19 cellular contexts compared by ENCODE assay signal in the genomic region with DNA sequence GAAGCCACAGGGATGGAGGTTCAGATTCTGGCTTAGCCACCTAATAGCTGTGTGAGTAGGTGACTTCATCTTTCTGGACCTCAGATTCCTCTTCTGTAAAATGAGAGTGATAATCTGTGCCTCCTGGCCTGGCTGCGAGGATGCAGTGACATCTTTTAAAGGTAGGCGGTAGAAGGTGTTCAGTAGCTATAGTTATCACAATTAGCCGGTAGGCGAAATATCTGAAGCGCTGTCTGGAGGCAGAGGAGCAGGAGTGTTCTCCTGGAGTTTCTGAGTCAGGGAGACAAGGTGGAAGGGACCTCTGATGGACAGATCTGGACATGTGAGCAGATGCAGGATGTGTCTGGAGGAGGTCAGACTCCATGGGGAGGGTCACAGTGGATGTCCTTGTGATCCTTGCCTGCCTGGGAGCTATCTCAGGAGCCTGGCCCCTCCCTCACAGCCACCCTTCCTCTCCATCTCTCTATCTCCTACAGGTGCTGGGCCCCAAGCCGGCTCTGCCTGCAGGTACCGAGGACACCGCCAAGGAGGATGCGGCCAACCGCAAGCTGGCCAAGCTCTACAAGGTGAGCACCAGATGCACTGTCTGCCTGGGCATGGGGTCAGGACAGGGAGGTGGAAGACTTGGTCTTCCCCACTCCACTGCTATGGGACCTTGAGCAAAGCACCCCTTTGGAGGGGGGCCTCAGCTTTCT. TPM values are rescaled to one million over a fixed set of nuclear protein-coding genes. Genes with fewer than 3 reads are reported as not detected.
DNase-seq lines count a peak whose midpoint lies in the region; ATAC-seq, FAIRE-seq and TF ChIP-seq lines count a peak whose summit lies in the region.
"Had no signal": no experiment of that assay in that cellular context is flagged by ENCODE, and none has a peak within 500 bp of the region (broad histone marks: within the 10 kb centered on the region; RNA-seq: fewer than 3 reads in every experiment).

No MANE protein-coding gene starts in this region.

- no peak overlapping the region for H3K56ac ChIP-seq in IMR-90 (ENCODE audit: extremely low read depth, insufficient read depth, low read length)

- H3K27me3 Mint-ChIP-seq in stimulated activated naive B cell treated with anti-CD40 and anti-IgM and Interleukin-4, amounts not matched to agents 10 μg/mL and 1 μg/mL and 100 μg/mL, for 72 hours = no peaks in the 10 kb centered on the region

- TF ChIP-seq EP300 in HepG2 (IDR thresholded peaks at IDR 0.05; ENCODE audit: low read depth in 2 of 2, low read length in 2 of 2) (no peak), HepG2 (CRISPR knock-in tag; IDR thresholded peaks at IDR 0.05; ENCODE audit: borderline replicate concordance) (no peak), transverse colon (IDR thresholded peaks at IDR 0.05; ENCODE audit: low read depth) (no peak)

- H3K4me3 Mint-ChIP-seq in stimulated activated naive B cell treated with anti-CD40 and anti-IgM and Interleukin-4, amounts not matched to agents 10 μg/mL and 1 μg/mL and 100 μg/mL, for 72 hours = no peak overlapping the region

- H3K9me3 Mint-ChIP-seq in stimulated activated naive B cell treated with anti-CD40 and anti-IgM and Interleukin-4, amounts not matched to agents 10 μg/mL and 1 μg/mL and 100 μg/mL, for 72 hours = no peaks in the 10 kb centered on the region

- no peak overlapping the region for H3K23ac ChIP-seq in IMR-90 (ENCODE audit: low read depth, low read length)

- H3K79me1 ChIP-seq in IMR-90 (ENCODE audit: low read depth in 1 of 2, low read length in 2 of 2) = peaks cover 0 to 10% of the 10 kb centered on the region in 2 experiments; a peak in 1 of 4 replicates

- peaks cover 32 to 33% of the 10 kb centered on the region in 2 donors for H3K36me3 Mint-ChIP-seq in stimulated activated naive B cell treated with anti-CD40 and anti-IgM and Interleukin-4, amounts not matched to agents 10 μg/mL and 1 μg/mL and 100 μg/mL, for 72 hours

- H2BK20ac ChIP-seq in IMR-90 (ENCODE audit: low read depth, low read length) = no peak overlapping the region

- no peak for TF ChIP-seq CTCF in IMR-90 (conservative IDR thresholded peaks at IDR 0.05; ENCODE audit: low read depth, low read length)
- TF ChIP-seq CTCF in HepG2 (CRISPR knock-in tag; IDR thresholded peaks at IDR 0.05) = no peak
- TF ChIP-seq CTCF in transverse colon (IDR thresholded peaks at IDR 0.05) = no peak

- H2BK5ac ChIP-seq in IMR-90 (ENCODE audit: low read depth, low read length, poor library complexity, severe bottlenecking) = no peak overlapping the region

- intact Hi-C loops in IMR-90 (cut with micrococcal nuclease) (no loop called here), HepG2 (cut with micrococcal nuclease; ENCODE audit: unreplicated experiment) (no loop called here), transverse colon (cut with DNase I; ENCODE audit: low total_unique reads) (loop anchor here (5.0 kb wide), 1 partner anchor 91 kb away; no protein-coding TSS in a partner anchor)

- H2AK9ac ChIP-seq in IMR-90 (replicated peaks; ENCODE audit: low read depth, low read length, poor library complexity) = peak overlapping the region; percentile 29

- H2AFZ ChIP-seq in IMR-90 (replicated peaks; ENCODE audit: low read length, poor library complexity) = no peak overlapping the region
- no peak overlapping the region for H2AFZ ChIP-seq in HepG2 (ENCODE audit: low read length)

- no peaks in the 10 kb centered on the region; the same call in 1 of the 2 replicates for H4K20me1 ChIP-seq in IMR-90 (ENCODE audit: insufficient read depth, low read length)
- no peaks in the 10 kb centered on the region for H4K20me1 ChIP-seq in HepG2 (ENCODE audit: insufficient read depth, low read length)

- H3K36me3 ChIP-seq in IMR-90 (ENCODE audit: control insufficient read depth, insufficient read depth, low read length) (peaks cover 70% of the 10 kb centered on the region), HepG2 (replicated peaks in 1 of 2; ENCODE audit: control insufficient read depth in 1 of 2, insufficient read depth in 2 of 2, low read length in 2 of 2) (peaks cover 39 to 69% of the 10 kb centered on the region in 2 experiments), transverse colon (peaks cover 0 to 75% (median 26%) of the 10 kb centered on the region in 4 donors)

- CTCF ChIA-PET in IMR-90 (lab: Yijun Ruan, JAX) = no interaction called here
- CTCF ChIA-PET in HepG2 (lab: Yijun Ruan, JAX; ENCODE audit: low intra/inter-chr PET ratio, low total read pairs) = no interaction called here

- TF ChIP-seq POLR2A in IMR-90 (IDR thresholded peaks at IDR 0.05; ENCODE audit: low read depth, low read length) = no peak
- TF ChIP-seq POLR2A in HepG2 (IDR thresholded peaks at IDR 0.05; ENCODE audit: insufficient read depth in 1 of 2, low read depth in 2 of 2, low read length in 2 of 2) = no peak
- TF ChIP-seq POLR2A in transverse colon (IDR thresholded peaks at IDR 0.05) = no peak

- no peak overlapping the region for H2AK5ac ChIP-seq in IMR-90 (ENCODE audit: low read depth, low read length)

- H3K79me2 ChIP-seq in HepG2 (ENCODE audit: insufficient read depth, low read length) = no peaks in the 10 kb centered on the region

- no peak overlapping the region for H2BK15ac ChIP-seq in IMR-90 (ENCODE audit: low read depth, low read length)

- no peak overlapping the region for H3K27ac ChIP-seq in IMR-90 (ENCODE audit: insufficient read depth, low read length)
- peak overlapping the region; percentile 4 for H3K27ac ChIP-seq in cingulate gyrus (ENCODE audit: low read depth, low read length)
- H3K27ac ChIP-seq in HepG2 (ENCODE audit: extremely low read length, insufficient read depth, low read length) = no peak overlapping the region
- no peak overlapping the region for H3K27ac ChIP-seq in transverse colon
- H3K27ac ChIP-seq: C4-2B, RWPE1 had no signal

- H3K4me3 ChIP-seq in IMR-90 (ENCODE audit: insufficient read depth, low read depth, low read length) (no peak overlapping the region), HepG2 (replicated peaks in 1 of 3; ENCODE audit: insufficient read depth in 1 of 3, low read depth in 2 of 3, low read length in 3 of 3) (no peak overlapping the region), transverse colon (no peak overlapping the region)

- H2BK120ac ChIP-seq in IMR-90 (ENCODE audit: low read depth, low read length) = no peak overlapping the region

- DNase-seq in IMR-90 (no peak), HepG2 (ENCODE audit: low spot score) (no peak), NCI-H345 treated with DMSO at 0.1 percent for 48 hours (lab: John Stamatoyannopoulos, UW; ENCODE audit: unreplicated experiment) (no peak), HT-29 (ENCODE audit: low spot score) (no peak), transverse colon (no peak)
- DNase-seq in stimulated activated naive B cell treated with anti-CD40 and anti-IgM and Interleukin-4, amounts not matched to agents 10 μg/mL and 1 μg/mL and 100 μg/mL, for 72 hours = no peak
- DNase-seq: DND-41, GOT3, KG1, NCI-H1048, NCI-H1436 treated with DMSO at 0.1 percent for 48 hours, NCI-H2029 treated with DMSO at 0.1 percent for 48 hours, NCI-H2171 treated with DMSO at 0.1 percent for 48 hours, NCI-H748 treated with DMSO at 0.1 percent for 48 hours, PC-3 had no signal

- H3K27me3 ChIP-seq in IMR-90 (ENCODE audit: control insufficient read depth, insufficient read depth, low read length) (no peaks in the 10 kb centered on the region), HepG2 (ENCODE audit: control insufficient read depth in 1 of 2, insufficient read depth in 2 of 2, low read length in 2 of 2) (no peaks in the 10 kb centered on the region), transverse colon (no peaks in the 10 kb centered on the region)

- no peak for TF ChIP-seq RAD21 in IMR-90 (IDR thresholded peaks at IDR 0.05; ENCODE audit: low read length)
- TF ChIP-seq RAD21 in HepG2 (CRISPR knock-in tag; IDR thresholded peaks at IDR 0.05) = no peak

- H3K9me3 ChIP-seq in IMR-90 (ENCODE audit: control insufficient read depth, insufficient read depth, low read length) = no peaks in the 10 kb centered on the region
- H3K9me3 ChIP-seq in HepG2 (ENCODE audit: low read length) = no peaks in the 10 kb centered on the region
- H3K9me3 ChIP-seq in transverse colon = no peaks in the 10 kb centered on the region

- no peaks in the 10 kb centered on the region for H3K4me1 ChIP-seq in IMR-90 (ENCODE audit: control insufficient read depth, insufficient read depth, low read length)
- no peaks in the 10 kb centered on the region for H3K4me1 ChIP-seq in HepG2 (ENCODE audit: insufficient read depth, low read length)
- H3K4me1 ChIP-seq in transverse colon = peaks cover 4 to 14% (median 6%) of the 10 kb centered on the region in 4 donors

- H3K9ac ChIP-seq in IMR-90 (ENCODE audit: low read depth, low read length) = no peak overlapping the region
- H3K9ac ChIP-seq in HepG2 (ENCODE audit: insufficient read depth, low read depth, low read length) = no peak overlapping the region

- H3K4me1 Mint-ChIP-seq in stimulated activated naive B cell treated with anti-CD40 and anti-IgM and Interleukin-4, amounts not matched to agents 10 μg/mL and 1 μg/mL and 100 μg/mL, for 72 hours = no peaks in the 10 kb centered on the region

- no peak overlapping the region for H3K14ac ChIP-seq in IMR-90 (replicated peaks; ENCODE audit: low read depth, low read length)

- peak overlapping the region; percentile 11 for H3K27ac Mint-ChIP-seq in stimulated activated naive B cell treated with anti-CD40 and anti-IgM and Interleukin-4, amounts not matched to agents 10 μg/mL and 1 μg/mL and 100 μg/mL, for 72 hours

- H3K18ac ChIP-seq in IMR-90 (ENCODE audit: low read depth, low read length) = no peak overlapping the region

- ATAC-seq in IMR-90 (ENCODE audit: low read depth) = no peak
- ATAC-seq in HepG2 = no peak; the same call in 2 of the 3 replicates
- ATAC-seq in stimulated activated naive B cell treated with anti-CD40 and anti-IgM and Interleukin-4, amounts not matched to agents 10 μg/mL and 1 μg/mL and 100 μg/mL, for 72 hours (replicated peaks) = no peak
- ATAC-seq in GM18519 (IDR thresholded peaks at IDR 0.05; ENCODE audit: low FRiP score, unreplicated experiment) = no peak
- ATAC-seq: PC-3 had no signal

- H4K8ac ChIP-seq in IMR-90 (ENCODE audit: low read depth in 2 of 2, low read length in 2 of 2) = no peak overlapping the region

- H3K9me1 ChIP-seq in IMR-90 (ENCODE audit: insufficient read depth, low read length) = no peaks in the 10 kb centered on the region; the same call in 1 of the 2 replicates

- no peak overlapping the region for H4K5ac ChIP-seq in IMR-90 (ENCODE audit: low read depth, low read length)

- 100% methylated on average over 2 of the region's 10 CpGs; no CpG with 5 or more reads in 1 of the 2 experiments for WGBS in IMR-90 (ENCODE audit: extremely low coverage in 2 of 2, insufficient read length in 1 of 2), 2 experiments
- WGBS in HepG2 (ENCODE audit: low lambda C conversion rate) = 96% methylated on average over 5 of the region's 10 CpGs
- 97% methylated on average over 4 to 10 of the region's 10 CpGs for WGBS in transverse colon (ENCODE audit: low coverage in 1 of 2), 2 donors

- no peak overlapping the region for H4K91ac ChIP-seq in IMR-90 (ENCODE audit: insufficient read depth, low read depth, low read length)

- dilution Hi-C loops in IMR-90 (cut with HindIII; ENCODE audit: low sequenced_read_pairs, unreplicated experiment) = no loop called here

- in situ Hi-C loops in IMR-90 (cut with MboI; ENCODE audit: low sequenced_read_pairs) = no loop called here
- in situ Hi-C loops in HepG2 (cut with HindIII; ENCODE audit: extremely low pct_ligation_motif_present, low pct_unique_long_range_greater_than_20kb) = no loop called here
- in situ Hi-C loops in transverse colon (cut with MboI; ENCODE audit: low pct_ligation_motif_present in 1 of 4, low pct_unique_long_range_greater_than_20kb in 1 of 4, low sequenced_read_pairs in 3 of 4) = loop anchor here in 2 of 4 donors (25.0 kb wide), 1 partner anchor 101 kb away; a partner anchor contains a TSS

- POLR2A ChIA-PET in IMR-90 (lab: Charles Lee; ENCODE audit: unreplicated experiment) = no interaction called here
- POLR2A ChIA-PET in HepG2 (lab: Yijun Ruan, JAX) = interaction anchor here (1.3 to 3.8 kb wide), 3 partner anchors 14 to 17 kb away, joined by 5 to 13 read pairs (median 7); no protein-coding TSS in a partner anchor

- H3K4me2 ChIP-seq in IMR-90 (ENCODE audit: low read depth, low read length) (no peak overlapping the region), HepG2 (ENCODE audit: low read depth, low read length) (no peak overlapping the region)

- no peak for FAIRE-seq in HepG2 (lab: Jason Lieb, UNC)

- BruUV-seq in IMR-90 (replicated peaks; lab: Mats Ljungman, UMichigan) = no TSS peak
- no TSS peak for BruUV-seq in HepG2 (replicated peaks; lab: Mats Ljungman, UMichigan)

- H3K4ac ChIP-seq in IMR-90 (ENCODE audit: low read depth, low read length) = no peak overlapping the region

RNA-seq across cellular contexts. Expression of a gene that starts 45.6 kb away (rescaled TPM):
- 461 and 547 TPM in 2 replicates for total RNA-seq in IMR-90 (2012; rRNA removed)
- 482 and 495 TPM in 2 replicates for polyA plus RNA-seq in IMR-90 (2012; rRNA removed)
- polyA plus RNA-seq in IMR-90 (2012; cell fraction: cytosol; rRNA removed) = 396 and 740 TPM in 2 replicates
- 382 and 609 TPM in 2 replicates for polyA plus RNA-seq in IMR-90 (2012; cell fraction: nucleus; rRNA removed; ENCODE audit: low replicate concordance)
- 126 and 307 TPM in 2 replicates for total RNA-seq in HepG2 (2016; rRNA removed; fragmentation: Illumina TruSeq; extraction: Trizol)
- 56.0 and 58.2 TPM in 2 replicates for total RNA-seq in HepG2 (2016; cell fraction: cytosol; rRNA removed; fragmentation: Illumina TruSeq; extraction: Trizol; ENCODE audit: low read depth)
- total RNA-seq in HepG2 (2016; cell fraction: insoluble cytoplasmic fraction; rRNA removed; fragmentation: Illumina TruSeq; extraction: Trizol) = 125 and 311 TPM in 2 replicates
- total RNA-seq in HepG2 (2016; cell fraction: membrane; rRNA removed; fragmentation: Illumina TruSeq; extraction: Trizol) = 102 and 113 TPM in 2 replicates
- total RNA-seq in HepG2 (2016; cell fraction: nucleus; rRNA removed; fragmentation: Illumina TruSeq; extraction: Trizol) = 251 and 294 TPM in 2 replicates
- polyA plus RNA-seq in HepG2 (2011; rRNA removed) = 294 and 436 TPM in 2 replicates
- 396 and 404 TPM in 2 replicates for polyA plus RNA-seq in HepG2 (2011; cell fraction: cytosol; rRNA removed)
- 430 and 447 TPM in 2 replicates for polyA plus RNA-seq in HepG2 (2011; cell fraction: nucleus; rRNA removed)
- 349 and 423 TPM in 2 replicates for polyA plus RNA-seq in HepG2 (2012)
- 57.9 and 60.7 TPM in 2 replicates for polyA plus RNA-seq in HepG2 (2016; cell fraction: cytosol; fragmentation: Illumina TruSeq; extraction: Trizol; ENCODE audit: low read depth)
- 115 and 123 TPM in 2 replicates for polyA plus RNA-seq in HepG2 (2016; cell fraction: insoluble cytoplasmic fraction; fragmentation: Illumina TruSeq; extraction: Trizol; ENCODE audit: low read depth)
- 77.0 and 92.1 TPM in 2 replicates for polyA plus RNA-seq in HepG2 (2016; cell fraction: membrane; fragmentation: Illumina TruSeq; extraction: Trizol; ENCODE audit: low read depth)
- polyA plus RNA-seq in HepG2 (2016; cell fraction: nucleus; fragmentation: Illumina TruSeq; extraction: Trizol; ENCODE audit: insufficient read depth, low read depth) = 379 and 400 TPM in 2 replicates
- polyA minus RNA-seq in HepG2 (2011; rRNA and poly(A)+ RNA removed; ENCODE audit: low replicate concordance) = 66.7 and 379 TPM in 2 replicates
- 132 and 185 TPM in 2 replicates for polyA minus RNA-seq in HepG2 (2011; cell fraction: cytosol; rRNA and poly(A)+ RNA removed)
- 122 and 168 TPM in 2 replicates for polyA minus RNA-seq in HepG2 (2011; cell fraction: nucleus; rRNA and poly(A)+ RNA removed)
- total RNA-seq in HT-29 (2014; rRNA removed; shearing (Covaris generic)) = 270 and 283 TPM in 2 replicates
- total RNA-seq in transverse colon = 100 to 1,000 TPM; 628 to 986 (median 782) TPM

RNA-seq across cellular contexts. Expression of a gene that starts 56.4 kb away (rescaled TPM):
- total RNA-seq in IMR-90 (2012; rRNA removed) (84.8 and 103 TPM in 2 replicates), HepG2 (2016; rRNA removed; fragmentation: Illumina TruSeq; extraction: Trizol) (26.0 and 43.6 TPM in 2 replicates), transverse colon (100 to 1,000 TPM in 2 of 4 donors, 10 to 100 TPM in 2; 78.2 to 195 (median 111) TPM)
- polyA plus RNA-seq in IMR-90 (2012; rRNA removed) (67.6 and 78.4 TPM in 2 replicates), HepG2 (2011; rRNA removed) (165 and 166 TPM in 2 replicates)
- polyA plus RNA-seq in IMR-90 (2012; cell fraction: cytosol; rRNA removed) = 45.3 TPM in 2 replicates
- 9.8 and 44.1 TPM in 2 replicates for polyA plus RNA-seq in IMR-90 (2012; cell fraction: nucleus; rRNA removed; ENCODE audit: low replicate concordance)
- total RNA-seq in HepG2 (2016; cell fraction: cytosol; rRNA removed; fragmentation: Illumina TruSeq; extraction: Trizol; ENCODE audit: low read depth) = 3.9 and 6.1 TPM in 2 replicates
- total RNA-seq in HepG2 (2016; cell fraction: insoluble cytoplasmic fraction; rRNA removed; fragmentation: Illumina TruSeq; extraction: Trizol) = 25.0 and 46.7 TPM in 2 replicates
- 13.4 and 15.9 TPM in 2 replicates for total RNA-seq in HepG2 (2016; cell fraction: membrane; rRNA removed; fragmentation: Illumina TruSeq; extraction: Trizol)
- 41.3 and 43.8 TPM in 2 replicates for total RNA-seq in HepG2 (2016; cell fraction: nucleus; rRNA removed; fragmentation: Illumina TruSeq; extraction: Trizol)
- polyA plus RNA-seq in HepG2 (2011; cell fraction: cytosol; rRNA removed) = 92.7 and 157 TPM in 2 replicates
- 23.0 and 39.1 TPM in 2 replicates for polyA plus RNA-seq in HepG2 (2011; cell fraction: nucleus; rRNA removed)
- polyA plus RNA-seq in HepG2 (2012) = 133 and 173 TPM in 2 replicates
- 3.2 and 4.0 TPM in 2 replicates for polyA plus RNA-seq in HepG2 (2016; cell fraction: cytosol; fragmentation: Illumina TruSeq; extraction: Trizol; ENCODE audit: low read depth)
- 31.1 and 33.2 TPM in 2 replicates for polyA plus RNA-seq in HepG2 (2016; cell fraction: insoluble cytoplasmic fraction; fragmentation: Illumina TruSeq; extraction: Trizol; ENCODE audit: low read depth)
- polyA plus RNA-seq in HepG2 (2016; cell fraction: membrane; fragmentation: Illumina TruSeq; extraction: Trizol; ENCODE audit: low read depth) = 7.2 and 8.6 TPM in 2 replicates
- polyA plus RNA-seq in HepG2 (2016; cell fraction: nucleus; fragmentation: Illumina TruSeq; extraction: Trizol; ENCODE audit: insufficient read depth, low read depth) = 64.0 and 71.6 TPM in 2 replicates
- 94.3 and 94.7 TPM in 2 replicates for polyA minus RNA-seq in HepG2 (2011; rRNA and poly(A)+ RNA removed; ENCODE audit: low replicate concordance)
- polyA minus RNA-seq in HepG2 (2011; cell fraction: cytosol; rRNA and poly(A)+ RNA removed) = 96.8 and 115 TPM in 2 replicates
- polyA minus RNA-seq in HepG2 (2011; cell fraction: nucleus; rRNA and poly(A)+ RNA removed) = 47.3 and 69.9 TPM in 2 replicates
- not detected in 2 replicates for total RNA-seq in HT-29 (2014; rRNA removed; shearing (Covaris generic))
